In the genomic region with DNA sequence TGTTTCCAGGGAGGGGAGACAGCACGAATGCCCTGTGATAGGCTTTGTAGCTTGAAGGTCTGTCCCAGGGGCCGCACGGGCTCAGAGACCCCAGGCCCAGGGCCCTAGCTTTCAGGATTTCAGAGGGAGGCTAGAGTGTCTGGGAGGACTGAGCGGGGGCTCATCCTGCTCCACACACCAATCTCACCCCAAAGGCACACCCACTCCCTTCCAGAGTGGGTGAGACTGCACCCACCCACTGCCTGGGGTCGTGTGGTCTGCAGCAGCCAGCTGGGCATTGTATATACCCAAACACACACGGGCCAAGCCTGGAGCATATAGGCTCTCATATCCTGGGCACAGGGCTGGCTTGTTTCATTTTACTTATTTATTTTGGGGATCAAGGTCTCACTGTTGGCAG, we compare ENCODE assay signal across 1 cellular context.
TF ChIP-seq lines count a peak whose summit lies in the region.

No MANE protein-coding gene starts in this region.

TF ChIP-seq in H1, 55 proteins besides CTCF, POLR2A, EP300 and RAD21:
- TF ChIP-seq SIX5 (IDR thresholded peaks at IDR 0.05; ENCODE audit: low read depth, low read length) (no peak), CEBPB (IDR thresholded peaks at IDR 0.05; ENCODE audit: low read depth, low read length) (no peak), EZH2 (IDR thresholded peaks at IDR 0.05; ENCODE audit: low read depth, low read length, severe bottlenecking) (no peak), KDM5A (IDR thresholded peaks at IDR 0.05; ENCODE audit: low read length) (no peak), HDAC2 (IDR thresholded peaks at IDR 0.05; ENCODE audit: borderline replicate concordance in 1 of 2, low read depth in 2 of 2, low read length in 2 of 2) (no peak), CBX5 (IDR thresholded peaks at IDR 0.05; ENCODE audit: low read depth, low read length) (no peak), MAFK (IDR thresholded peaks at IDR 0.05; ENCODE audit: low read depth, low read length) (no peak), NANOG (IDR thresholded peaks at IDR 0.05; ENCODE audit: insufficient read depth, low read depth, low read length, poor library complexity, severe bottlenecking) (no peak), CREB1 (IDR thresholded peaks at IDR 0.05) (no peak), TBP (IDR thresholded peaks at IDR 0.05; ENCODE audit: low read depth, low read length) (no peak)
